In the genomic region with DNA sequence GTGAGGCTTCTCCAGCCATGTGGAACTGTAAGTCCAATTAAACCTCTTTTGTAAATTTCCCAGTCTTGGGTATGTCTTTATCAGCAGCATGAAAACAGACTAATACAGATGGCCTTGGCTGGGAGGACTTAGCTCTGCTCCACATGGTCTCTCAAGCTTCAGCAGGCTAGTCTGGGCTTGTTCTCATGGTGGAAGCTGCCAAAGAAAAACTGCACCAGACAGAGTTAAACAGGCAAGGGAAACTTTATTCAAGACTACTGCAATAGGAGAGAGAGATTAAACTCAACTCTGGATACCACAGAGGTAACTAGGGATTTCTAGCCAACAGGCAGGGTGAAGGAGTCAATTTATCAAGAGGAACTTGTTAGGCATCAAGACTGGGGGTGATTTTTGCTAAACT, we compare ENCODE assay signal across 15 cellular contexts.
DNase-seq lines count a peak whose midpoint lies in the region; ATAC-seq, FAIRE-seq and TF ChIP-seq lines count a peak whose summit lies in the region.
"Had no signal": no experiment of that assay in that cellular context is flagged by ENCODE, and none has a peak within 500 bp of the region (broad histone marks: within the 10 kb centered on the region; RNA-seq: fewer than 3 reads in every experiment).

No MANE protein-coding gene starts in this region.

- no peak overlapping the region for H3K9ac ChIP-seq in GM12878 (ENCODE audit: control insufficient read depth, insufficient read depth, low read length)

- no peaks in the 10 kb centered on the region for H3K79me2 ChIP-seq in GM12878 (ENCODE audit: control insufficient read depth, insufficient read depth, low read length)

- H3K4me3 Mint-ChIP-seq in activated CD8-positive, alpha-beta T cell treated with anti-CD3 and anti-CD28 coated beads for 36 hours, result no peak overlapping the region
- no peak overlapping the region for H3K4me3 Mint-ChIP-seq in activated CD8-positive, alpha-beta T cell treated with anti-CD3 and anti-CD28 coated beads, Interleukin-2, amount 10 ng/mL, durations not matched to agents 7 days and 5 days

- no peak for TF ChIP-seq CTCF in activated CD8-positive, alpha-beta T cell treated with anti-CD3 and anti-CD28 coated beads for 36 hours (IDR thresholded peaks at IDR 0.05)
- TF ChIP-seq CTCF in HEK293 (tag by site-specific recombination; IDR thresholded peaks at IDR 0.05) (no peak), GM12878 (IDR thresholded peaks at IDR 0.05 in 2 of 3, conservative IDR thresholded peaks at IDR 0.05 in 1 of 3; ENCODE audit: control insufficient read depth in 2 of 3, extremely low read depth in 1 of 3, insufficient read depth in 1 of 3, low read depth in 3 of 3, low read length in 3 of 3) (no peak), fibroblast of the aortic adventitia (IDR thresholded peaks at IDR 0.05; ENCODE audit: insufficient read depth, low read length) (no peak)

- H3K27me3 Mint-ChIP-seq in activated CD8-positive, alpha-beta T cell treated with anti-CD3 and anti-CD28 coated beads for 36 hours, result no peaks in the 10 kb centered on the region
- no peaks in the 10 kb centered on the region for H3K27me3 Mint-ChIP-seq in activated CD8-positive, alpha-beta T cell treated with anti-CD3 and anti-CD28 coated beads, Interleukin-2, amount 10 ng/mL, durations not matched to agents 7 days and 5 days (ENCODE audit: low read depth)

- ATAC-seq in activated CD8-positive, alpha-beta T cell treated with anti-CD3 and anti-CD28 coated beads for 36 hours, result no peak
- no peak for ATAC-seq in activated CD8-positive, alpha-beta T cell treated with anti-CD3 and anti-CD28 coated beads, Interleukin-2, amount 10 ng/mL, durations not matched to agents 7 days and 5 days
- ATAC-seq in GM12878, result no peak
- ATAC-seq in GM21786 (IDR thresholded peaks at IDR 0.05; ENCODE audit: unreplicated experiment), result no peak
- ATAC-seq: A549, HCT116 had no signal

- no peak overlapping the region for H3K4me2 ChIP-seq in GM12878 (ENCODE audit: control insufficient read depth, insufficient read depth)
- H3K4me2 ChIP-seq: A549 had no signal

- SMC1A ChIA-PET in GM12878 (lab: Charles Lee; ENCODE audit: uncharacterized antibody, unreplicated experiment), result no interaction called here

- no peak overlapping the region for H2AFZ ChIP-seq in GM12878 (ENCODE audit: control insufficient read depth, low read depth, low read length)

- CTCF ChIA-PET in activated CD8-positive, alpha-beta T cell treated with anti-CD3 and anti-CD28 coated beads for 36 hours (lab: Charles Lee), result no interaction called here
- CTCF ChIA-PET in activated CD8-positive, alpha-beta T cell treated with anti-CD3 and anti-CD28 coated beads, Interleukin-2, amount 10 ng/mL, durations not matched to agents 7 days and 5 days (lab: Charles Lee), result no interaction called here
- CTCF ChIA-PET in HEK293 (lab: Yijun Ruan, JAX) (no interaction called here), GM12878 (lab: Yijun Ruan, JAX) (no interaction called here)

- no peak for FAIRE-seq in GM12878 (lab: Jason Lieb, UNC)
- FAIRE-seq: A549 had no signal

- POLR2A ChIA-PET in activated CD8-positive, alpha-beta T cell treated with anti-CD3 and anti-CD28 coated beads for 36 hours (lab: Charles Lee), result no interaction called here
- POLR2A ChIA-PET in activated CD8-positive, alpha-beta T cell treated with anti-CD3 and anti-CD28 coated beads, Interleukin-2, amount 10 ng/mL, durations not matched to agents 7 days and 5 days (lab: Charles Lee), result no interaction called here
- POLR2A ChIA-PET in HEK293 (lab: Yijun Ruan, JAX), result no interaction called here
- POLR2A ChIA-PET in GM12878 (lab: Charles Lee), result no interaction called here

- H3K9me3 Mint-ChIP-seq in activated CD8-positive, alpha-beta T cell treated with anti-CD3 and anti-CD28 coated beads for 36 hours, result peaks cover 11% of the 10 kb centered on the region
- peaks cover 15% of the 10 kb centered on the region for H3K9me3 Mint-ChIP-seq in activated CD8-positive, alpha-beta T cell treated with anti-CD3 and anti-CD28 coated beads, Interleukin-2, amount 10 ng/mL, durations not matched to agents 7 days and 5 days (ENCODE audit: insufficient read depth)

- H3K27ac ChIP-seq in HEK293 (ENCODE audit: extremely low read depth, low read depth, low read length) (no peak overlapping the region), GM12878 (ENCODE audit: control insufficient read depth, insufficient read depth) (no peak overlapping the region)
- H3K27ac ChIP-seq: A549 had no signal

- no peaks in the 10 kb centered on the region for H3K4me1 Mint-ChIP-seq in activated CD8-positive, alpha-beta T cell treated with anti-CD3 and anti-CD28 coated beads for 36 hours (ENCODE audit: low read depth)
- H3K4me1 Mint-ChIP-seq in activated CD8-positive, alpha-beta T cell treated with anti-CD3 and anti-CD28 coated beads, Interleukin-2, amount 10 ng/mL, durations not matched to agents 7 days and 5 days (ENCODE audit: low read depth), result peaks cover 4% of the 10 kb centered on the region

- no peak for DNase-seq in activated CD8-positive, alpha-beta T cell treated with anti-CD3 and anti-CD28 coated beads for 36 hours
- no peak for DNase-seq in activated CD8-positive, alpha-beta T cell treated with anti-CD3 and anti-CD28 coated beads, Interleukin-2, amount 10 ng/mL, durations not matched to agents 7 days and 5 days
- DNase-seq in GM12878 (ENCODE audit: low read depth, low spot score) (no peak), fibroblast of the aortic adventitia (ENCODE audit: low read depth) (peak; percentile 28), NCI-H1930 (lab: John Stamatoyannopoulos, UW) (no peak), NCI-H524 (lab: John Stamatoyannopoulos, UW) (no peak)
- DNase-seq: NCI-H1436 treated with DMSO at 0.1 percent for 48 hours, NCI-H2081 treated with DMSO at 0.1 percent for 48 hours, NCI-H345, NCI-H69, SIG-M5 had no signal

- no peaks in the 10 kb centered on the region for H3K9me3 ChIP-seq in HEK293 (ENCODE audit: control insufficient read depth, insufficient read depth, low read depth, low read length)
- peaks cover 10% of the 10 kb centered on the region; the same call in 2 of the 3 replicates for H3K9me3 ChIP-seq in GM12878 (replicated peaks; ENCODE audit: control insufficient read depth, insufficient read depth, low read length)
- H3K9me3 ChIP-seq: A549 had no signal

- peaks cover 10% of the 10 kb centered on the region for H3K36me3 Mint-ChIP-seq in activated CD8-positive, alpha-beta T cell treated with anti-CD3 and anti-CD28 coated beads for 36 hours (ENCODE audit: low read depth)
- peaks cover 10% of the 10 kb centered on the region for H3K36me3 Mint-ChIP-seq in activated CD8-positive, alpha-beta T cell treated with anti-CD3 and anti-CD28 coated beads, Interleukin-2, amount 10 ng/mL, durations not matched to agents 7 days and 5 days (ENCODE audit: low read depth)

- H3K4me1 ChIP-seq in HEK293 (ENCODE audit: control insufficient read depth, insufficient read depth, low read length) (no peaks in the 10 kb centered on the region), GM12878 (ENCODE audit: control insufficient read depth, insufficient read depth, low read length) (no peaks in the 10 kb centered on the region)

- H3K4me3 ChIP-seq in HEK293 (ENCODE audit: low read depth, low read length) (no peak overlapping the region), GM12878 (no peak overlapping the region), fibroblast of the aortic adventitia (ENCODE audit: low read depth, low read length) (no peak overlapping the region)
- H3K4me3 ChIP-seq: A549 had no signal

- intact Hi-C loops in activated CD8-positive, alpha-beta T cell treated with anti-CD3 and anti-CD28 coated beads for 36 hours (cut with micrococcal nuclease), result no loop called here
- intact Hi-C loops in GM12878 (cut with micrococcal nuclease; ENCODE audit: unreplicated experiment), result no loop called here

- H4K20me1 ChIP-seq in GM12878 (ENCODE audit: control insufficient read depth, insufficient read depth), result no peaks in the 10 kb centered on the region

- no peaks in the 10 kb centered on the region for H3K27me3 ChIP-seq in GM12878 (replicated peaks in 1 of 2; ENCODE audit: control insufficient read depth in 2 of 2, insufficient read depth in 2 of 2, low read length in 1 of 2)

- BruUV-seq in GM12878 (replicated peaks; lab: Mats Ljungman, UMichigan), result no TSS peak

- in situ Hi-C loops in GM12878 (cut with MboI), result no loop called here

- TF ChIP-seq RAD21 in GM12878 (IDR thresholded peaks at IDR 0.05; ENCODE audit: insufficient read depth, low read depth, low read length), result no peak

- no peak for TF ChIP-seq POLR2A in GM12878 (IDR thresholded peaks at IDR 0.05; ENCODE audit: low read depth, low read length)

- peak overlapping the region; percentile 6 for H3K27ac Mint-ChIP-seq in activated CD8-positive, alpha-beta T cell treated with anti-CD3 and anti-CD28 coated beads for 36 hours
- no peak overlapping the region for H3K27ac Mint-ChIP-seq in activated CD8-positive, alpha-beta T cell treated with anti-CD3 and anti-CD28 coated beads, Interleukin-2, amount 10 ng/mL, durations not matched to agents 7 days and 5 days

- H3K36me3 ChIP-seq in HEK293 (ENCODE audit: control insufficient read depth in 2 of 2, insufficient read depth in 1 of 2, low read length in 2 of 2) (no peaks in the 10 kb centered on the region), GM12878 (ENCODE audit: control insufficient read depth in 2 of 2, insufficient read depth in 2 of 2, low read length in 1 of 2) (no peaks in the 10 kb centered on the region)

- no peak for TF ChIP-seq EP300 in GM12878 (IDR thresholded peaks at IDR 0.05; ENCODE audit: borderline replicate concordance in 1 of 2, control insufficient read depth in 1 of 2, low read depth in 2 of 2, low read length in 2 of 2)

- RAD21 ChIA-PET in GM12878 (lab: Charles Lee; ENCODE audit: unreplicated experiment), result no interaction called here

TF ChIP-seq in HEK293, 187 proteins besides CTCF, POLR2A, EP300 and RAD21:
- TF ChIP-seq SETDB1 (IDR thresholded peaks at IDR 0.05; ENCODE audit: insufficient read length, low read length) (peak; percentile 74), ZNF626 (tag by site-specific recombination; IDR thresholded peaks at IDR 0.05) (no peak), SP7 (tag by site-specific recombination; IDR thresholded peaks at IDR 0.05) (no peak), TRIM28 (IDR thresholded peaks at IDR 0.05; ENCODE audit: borderline replicate concordance, low read length) (peak; percentile 27; the same call in 1 of the 2 replicates), ZNF169 (tag by site-specific recombination; IDR thresholded peaks at IDR 0.05) (peak; percentile 95), ZNF548 (tag by site-specific recombination; IDR thresholded peaks at IDR 0.05) (no peak)

TF ChIP-seq in GM12878, 131 proteins besides CTCF, POLR2A, EP300 and RAD21:
- TF ChIP-seq CBX5 (IDR thresholded peaks at IDR 0.05; ENCODE audit: low read depth) (0 out of 2 replicates have a peak, but pooled peaks have one; percentile 22), NFIC (IDR thresholded peaks at IDR 0.05; ENCODE audit: low read depth, low read length) (no peak), GABPA (IDR thresholded peaks at IDR 0.05; ENCODE audit: low read depth) (no peak), SREBF2 (IDR thresholded peaks at IDR 0.05; ENCODE audit: low read length) (no peak), MEF2B (IDR thresholded peaks at IDR 0.05; ENCODE audit: partially characterized antibody, poor library complexity, severe bottlenecking) (no peak)
